ENCODE assay signal across 2 cellular contexts in genomic region chr1:34941798-34942197, GRCh38. TPM values are rescaled to one million over a fixed set of nuclear protein-coding genes. Genes with fewer than 3 reads are reported as not detected.
"Had no signal": no experiment of that assay in that cellular context is flagged by ENCODE, and none has a peak within 500 bp of the region (broad histone marks: within the 10 kb centered on the region; RNA-seq: fewer than 3 reads in every experiment).

No MANE protein-coding gene starts in this region.

RNA-seq across cellular contexts. Expression of gene DLGAP3, which starts 12.3 kb away (rescaled TPM):
- total RNA-seq: urinary bladder, vagina had no signal
